Comparison of ENCODE assay signal across 13 cellular contexts in genomic region chr4:152278172-152278504, GRCh38.
DNase-seq lines count a peak whose midpoint lies in the region; ATAC-seq and TF ChIP-seq lines count a peak whose summit lies in the region.
"Had no signal": no experiment of that assay in that cellular context is flagged by ENCODE, and none has a peak within 500 bp of the region (broad histone marks: within the 10 kb centered on the region; RNA-seq: fewer than 3 reads in every experiment).

No MANE protein-coding gene starts in this region.

- H3K4me1 Mint-ChIP-seq in activated CD8-positive, alpha-beta memory T cell treated with anti-CD3 and anti-CD28 coated beads, Interleukin-2, amount 10 ng/mL, durations not matched to agents 7 days and 5 days: peaks cover 2% of the 10 kb centered on the region

- no peak overlapping the region for H3K4me3 Mint-ChIP-seq in activated CD8-positive, alpha-beta memory T cell treated with anti-CD3 and anti-CD28 coated beads, Interleukin-2, amount 10 ng/mL, durations not matched to agents 7 days and 5 days

- H3K27ac Mint-ChIP-seq in activated naive CD4-positive, alpha-beta T cell treated with anti-CD3 and anti-CD28 coated beads, Interleukin-2, amount 50 U/mL, for 72 hours: no peak overlapping the region
- no peak overlapping the region for H3K27ac Mint-ChIP-seq in activated CD8-positive, alpha-beta memory T cell treated with anti-CD3 and anti-CD28 coated beads, Interleukin-2, amount 10 ng/mL, durations not matched to agents 7 days and 5 days

- TF ChIP-seq EP300 in suprapubic skin (IDR thresholded peaks at IDR 0.05): no peak

- no peaks in the 10 kb centered on the region for H3K9me3 Mint-ChIP-seq in activated naive CD4-positive, alpha-beta T cell treated with anti-CD3 and anti-CD28 coated beads, Interleukin-2, amount 50 U/mL, for 72 hours
- no peaks in the 10 kb centered on the region for H3K9me3 Mint-ChIP-seq in activated CD8-positive, alpha-beta memory T cell treated with anti-CD3 and anti-CD28 coated beads, Interleukin-2, amount 10 ng/mL, durations not matched to agents 7 days and 5 days (ENCODE audit: low read depth)

- H3K79me2 ChIP-seq in OCI-LY3 (ENCODE audit: low read length): no peaks in the 10 kb centered on the region

- peak overlapping the region; percentile 21; the same call in 1 of the 2 replicates for H2AFZ ChIP-seq in OCI-LY3 (ENCODE audit: low read depth, low read length)
- H2AFZ ChIP-seq: PC-9 had no signal

- peak overlapping the region; percentile 69 for H3K4me2 ChIP-seq in OCI-LY3 (ENCODE audit: low read length)
- H3K4me2 ChIP-seq: PC-9 had no signal

- no peak for TF ChIP-seq POLR2A in suprapubic skin (IDR thresholded peaks at IDR 0.05)

- H3K9me3 ChIP-seq in OCI-LY3 (ENCODE audit: insufficient read depth, low read length) (no peaks in the 10 kb centered on the region), suprapubic skin (no peaks in the 10 kb centered on the region)

- TF ChIP-seq CTCF in OCI-LY3 (IDR thresholded peaks at IDR 0.05; ENCODE audit: low read depth, low read length) (no peak), suprapubic skin (IDR thresholded peaks at IDR 0.05) (no peak)

- H3K36me3 ChIP-seq in OCI-LY3 (replicated peaks; ENCODE audit: low read depth, low read length): no peaks in the 10 kb centered on the region
- no peaks in the 10 kb centered on the region for H3K36me3 ChIP-seq in suprapubic skin

- H3K4me1 ChIP-seq in OCI-LY3 (ENCODE audit: low read length): peaks cover 28% of the 10 kb centered on the region
- H3K4me1 ChIP-seq in suprapubic skin: peaks cover 11% of the 10 kb centered on the region

- H3K9ac ChIP-seq in OCI-LY3 (ENCODE audit: low read length): peak overlapping the region; percentile 11; the same call in 1 of the 2 replicates

- peak; percentile 28 for ATAC-seq in GM21381 (IDR thresholded peaks at IDR 0.05; ENCODE audit: unreplicated experiment)
- peak; percentile 32 for ATAC-seq in HG02884 (IDR thresholded peaks at IDR 0.05; ENCODE audit: unreplicated experiment)
- ATAC-seq in GM18502 (IDR thresholded peaks at IDR 0.05; ENCODE audit: poor library complexity, unreplicated experiment): no peak
- no peak for ATAC-seq in activated naive CD4-positive, alpha-beta T cell treated with anti-CD3 and anti-CD28 coated beads, Interleukin-2, amount 50 U/mL, for 72 hours
- no peak for ATAC-seq in activated CD8-positive, alpha-beta memory T cell treated with anti-CD3 and anti-CD28 coated beads, Interleukin-2, amount 10 ng/mL, durations not matched to agents 7 days and 5 days
- ATAC-seq: stimulated activated naive CD8-positive, alpha-beta T cell treated with anti-CD3 and anti-CD28 coated beads, Interleukin-15, Interleukin-2, amounts not matched to agents 100 U/mL and 50 U/mL, for 24 hours had no signal

- H3K36me3 Mint-ChIP-seq in activated naive CD4-positive, alpha-beta T cell treated with anti-CD3 and anti-CD28 coated beads, Interleukin-2, amount 50 U/mL, for 72 hours: no peaks in the 10 kb centered on the region
- no peaks in the 10 kb centered on the region for H3K36me3 Mint-ChIP-seq in activated CD8-positive, alpha-beta memory T cell treated with anti-CD3 and anti-CD28 coated beads, Interleukin-2, amount 10 ng/mL, durations not matched to agents 7 days and 5 days

- no peaks in the 10 kb centered on the region for H4K20me1 ChIP-seq in OCI-LY3 (ENCODE audit: insufficient read depth, low read length)

- H3K4me3 ChIP-seq in OCI-LY3 (ENCODE audit: low read length) (peak overlapping the region; percentile 55), suprapubic skin (no peak overlapping the region)
- H3K4me3 ChIP-seq: PC-9 had no signal

- no peak for DNase-seq in suprapubic skin (ENCODE audit: low spot score in 2 of 2)
- DNase-seq in activated naive CD4-positive, alpha-beta T cell treated with anti-CD3 and anti-CD28 coated beads, Interleukin-2, amount 50 U/mL, for 72 hours (ENCODE audit: low spot score in 2 of 2): no peak
- no peak for DNase-seq in activated CD8-positive, alpha-beta memory T cell treated with anti-CD3 and anti-CD28 coated beads, Interleukin-2, amount 10 ng/mL, durations not matched to agents 7 days and 5 days
- DNase-seq: amniotic stem cell; mammary epithelial cell; PC-9; stimulated activated CD4-positive, alpha-beta T cell treated with anti-CD3 and anti-CD28 coated beads, Interleukin-2, amount 100 ng/mL, for 48 hours; stimulated activated naive CD8-positive, alpha-beta T cell treated with anti-CD3 and anti-CD28 coated beads, Interleukin-15, Interleukin-2, amounts not matched to agents 100 U/mL and 50 U/mL, for 24 hours; T1000 had no signal

- H3K27me3 ChIP-seq in OCI-LY3 (ENCODE audit: low read depth, low read length) (no peaks in the 10 kb centered on the region), suprapubic skin (no peaks in the 10 kb centered on the region)

- CTCF ChIA-PET in activated CD8-positive, alpha-beta memory T cell treated with anti-CD3 and anti-CD28 coated beads, Interleukin-2, amount 10 ng/mL, durations not matched to agents 7 days and 5 days (lab: Charles Lee): no interaction called here

- no peaks in the 10 kb centered on the region for H3K27me3 Mint-ChIP-seq in activated CD8-positive, alpha-beta memory T cell treated with anti-CD3 and anti-CD28 coated beads, Interleukin-2, amount 10 ng/mL, durations not matched to agents 7 days and 5 days

- peak overlapping the region; percentile 38 for H3K27ac ChIP-seq in OCI-LY3 (ENCODE audit: low read length)
- H3K27ac ChIP-seq in suprapubic skin: peak overlapping the region; percentile 33
- H3K27ac ChIP-seq: PC-9 had no signal

Comparison
In these comparisons a context has a peak if more than half of its experiments do, and no peak if none do; other contexts are left out.
1. ATAC-seq: peak in GM21381 (single experiment) and HG02884 (single experiment); none in GM18502 (single experiment), activated naive CD4-positive, alpha-beta T cell treated with anti-CD3 and anti-CD28 coated beads, Interleukin-2, amount 50 U/mL, for 72 hours (0 of 2) and activated CD8-positive, alpha-beta memory T cell treated with anti-CD3 and anti-CD28 coated beads, Interleukin-2, amount 10 ng/mL, durations not matched to agents 7 days and 5 days (single experiment).